1 cellular context compared by ENCODE assay signal in genomic region chr6:46655803-46656202, GRCh38.
A peak's percentile ranks its signal among the peaks of the same experiment; 100 is the strongest.
TF ChIP-seq lines count a peak whose summit lies in the region.

No MANE protein-coding gene starts in this region.

TF ChIP-seq in H1, 55 proteins besides CTCF, POLR2A, EP300 and RAD21:
- TF ChIP-seq BACH1 (IDR thresholded peaks at IDR 0.05; ENCODE audit: low read length): no peak
- TF ChIP-seq YY1 (IDR thresholded peaks at IDR 0.05; ENCODE audit: low read depth, low read length): 0 out of 2 replicates have a peak, but pooled peaks have one; percentile 58
- no peak for TF ChIP-seq POLR2AphosphoS5 (IDR thresholded peaks at IDR 0.05; ENCODE audit: low read depth, low read length)
- no peak for TF ChIP-seq PHF8 (conservative IDR thresholded peaks at IDR 0.05; ENCODE audit: low read depth, low read length)
- no peak for TF ChIP-seq POU5F1 (IDR thresholded peaks at IDR 0.05; ENCODE audit: low read depth, low read length)
